Comparison of ENCODE assay signal across 24 cellular contexts in genomic region chr3:52098108-52098507, GRCh38.
"Had no signal": no experiment of that assay in that cellular context is flagged by ENCODE, and none has a peak within 500 bp of the region (broad histone marks: within the 10 kb centered on the region; RNA-seq: fewer than 3 reads in every experiment).

No MANE protein-coding gene starts in this region.

- H3K4me3 Mint-ChIP-seq: activated CD4-positive, alpha-beta T cell treated with anti-CD3 and anti-CD28 coated beads for 36 hours; activated T-cell treated with anti-CD3 and anti-CD28 coated beads, Interleukin-2, amount 50 U/mL, for 72 hours; endodermal cell; mesothelial cell of epicardium; naive B cell; stimulated activated naive B cell treated with anti-CD40 and anti-IgM and Interleukin-4, amounts not matched to agents 10 μg/mL and 1 μg/mL and 100 μg/mL, for 72 hours; T-helper 2 cell treated with Interferon-gamma antibody and Interleukin-4, amounts not matched to agents 5 μg/mL and 100 μg/mL, for 36 hours had no signal

- H3K4me1 Mint-ChIP-seq: activated CD4-positive, alpha-beta T cell treated with anti-CD3 and anti-CD28 coated beads for 36 hours; endodermal cell; mesothelial cell of epicardium; naive B cell; stimulated activated naive B cell treated with anti-CD40 and anti-IgM and Interleukin-4, amounts not matched to agents 10 μg/mL and 1 μg/mL and 100 μg/mL, for 72 hours had no signal

- H3K4me3 ChIP-seq: pancreas, psoas muscle, stomach, thyroid gland had no signal

- H3K27ac Mint-ChIP-seq: activated CD4-positive, alpha-beta T cell treated with anti-CD3 and anti-CD28 coated beads for 36 hours; activated naive CD4-positive, alpha-beta T cell treated with anti-CD3 and anti-CD28 coated beads, Interleukin-2, amount 50 U/mL, for 72 hours; activated T-cell treated with anti-CD3 and anti-CD28 coated beads, Interleukin-2, amount 50 U/mL, for 72 hours; endodermal cell; mesothelial cell of epicardium; naive B cell; stimulated activated naive B cell treated with anti-CD40 and anti-IgM and Interleukin-4, amounts not matched to agents 10 μg/mL and 1 μg/mL and 100 μg/mL, for 72 hours; T-helper 2 cell treated with Interferon-gamma antibody and Interleukin-4, amounts not matched to agents 5 μg/mL and 100 μg/mL, for 36 hours had no signal

- DNase-seq: activated CD4-positive, alpha-beta T cell treated with anti-CD3 and anti-CD28 coated beads for 36 hours; activated CD4-positive, CD25-positive, alpha-beta regulatory T cell; activated naive CD4-positive, alpha-beta T cell; activated T-cell treated with anti-CD3 and anti-CD28 coated beads for 4 hours; activated T-cell treated with anti-CD3 and anti-CD28 coated beads, Interleukin-2, amount 50 U/mL, for 72 hours; cerebellar nuclear complex; cortex of kidney; endodermal cell; foreskin fibroblast; head of caudate nucleus; naive B cell; pancreas; stimulated activated CD4-positive, alpha-beta T cell treated with anti-CD3 and anti-CD28 coated beads, Interleukin-4, amount 100 ng/mL, for 4 hours; stimulated activated CD8-positive, alpha-beta memory T cell treated with anti-CD3 and anti-CD28 coated beads, Interleukin-4, amount 100 ng/mL, for 48 hours; stimulated activated naive B cell treated with anti-CD40 and anti-IgM and Interleukin-4, amounts not matched to agents 10 μg/mL and 1 μg/mL and 100 μg/mL, for 72 hours; stomach; T-helper 1 cell; thyroid gland had no signal

- H3K36me3 ChIP-seq: pancreas, stomach, thyroid gland had no signal

- H3K4me1 ChIP-seq: pancreas, psoas muscle, stomach had no signal

- H3K27ac ChIP-seq: pancreas, psoas muscle, stomach, thyroid gland had no signal

- ATAC-seq: activated CD4-positive, alpha-beta T cell treated with anti-CD3 and anti-CD28 coated beads for 36 hours; activated naive CD4-positive, alpha-beta T cell treated with anti-CD3 and anti-CD28 coated beads, Interleukin-2, amount 50 U/mL, for 72 hours; activated T-cell treated with anti-CD3 and anti-CD28 coated beads, Interleukin-2, amount 50 U/mL, for 72 hours; esophagus mucosa; left lobe of liver; psoas muscle; stimulated activated naive B cell treated with anti-CD40 and anti-IgM and Interleukin-4, amounts not matched to agents 10 μg/mL and 1 μg/mL and 100 μg/mL, for 72 hours had no signal

- H3K9me3 ChIP-seq: pancreas, thyroid gland had no signal

- H3K27me3 ChIP-seq: pancreas, stomach, thyroid gland had no signal

- H3K27me3 Mint-ChIP-seq: activated CD4-positive, alpha-beta T cell treated with anti-CD3 and anti-CD28 coated beads for 36 hours; naive B cell; stimulated activated naive B cell treated with anti-CD40 and anti-IgM and Interleukin-4, amounts not matched to agents 10 μg/mL and 1 μg/mL and 100 μg/mL, for 72 hours had no signal
